In the genomic region with DNA sequence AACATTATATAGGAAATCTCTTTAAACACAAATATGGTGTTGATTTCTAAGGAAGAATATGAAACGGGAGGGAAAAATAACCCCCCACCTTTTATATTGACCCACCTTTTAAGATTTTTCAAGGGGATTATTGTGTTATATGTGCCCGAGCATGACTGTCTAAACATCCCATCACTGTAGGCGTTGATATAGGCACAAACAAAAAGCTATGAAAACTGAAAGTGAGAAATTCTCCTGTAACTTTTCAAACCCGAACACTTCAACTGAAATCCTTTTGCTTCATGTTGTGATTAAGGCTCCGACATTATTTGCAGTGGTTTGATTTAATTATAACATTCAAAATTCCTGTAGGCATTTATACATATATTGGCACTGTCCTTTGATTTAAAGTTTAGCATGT, we compare ENCODE assay signal across 20 cellular contexts.
DNase-seq lines count a peak whose midpoint lies in the region; ATAC-seq and TF ChIP-seq lines count a peak whose summit lies in the region.
"Had no signal": no experiment of that assay in that cellular context is flagged by ENCODE, and none has a peak within 500 bp of the region (broad histone marks: within the 10 kb centered on the region; RNA-seq: fewer than 3 reads in every experiment).

No MANE protein-coding gene starts in this region.

- TF ChIP-seq CTCF in MM.1S (IDR thresholded peaks at IDR 0.05; ENCODE audit: low read length) (no peak), choroid plexus epithelial cell (conservative IDR thresholded peaks at IDR 0.05; ENCODE audit: low read depth, low read length) (no peak)

- H3K4me3 ChIP-seq in MM.1S (ENCODE audit: low read length) (peak overlapping the region; percentile 46), choroid plexus epithelial cell (ENCODE audit: low read depth, low read length) (peak overlapping the region; percentile 31)

- H3K9ac ChIP-seq in MM.1S (ENCODE audit: low read length): peak overlapping the region; percentile 30; the same call in 1 of the 2 replicates

- no peaks in the 10 kb centered on the region for H4K20me1 ChIP-seq in MM.1S (ENCODE audit: insufficient read depth, low read length)

- in situ Hi-C loops in G401 (cut with HindIII; ENCODE audit: low sequenced_read_pairs): no loop called here

- H3K9me2 ChIP-seq in MM.1S (replicated peaks; ENCODE audit: insufficient read depth, low read length): no peaks in the 10 kb centered on the region

- intact Hi-C loops in Right ventricle myocardium superior (cut with DNase I): no loop called here

- no peaks in the 10 kb centered on the region for H3K9me3 ChIP-seq in MM.1S (replicated peaks; ENCODE audit: insufficient read depth, low read length)
- H3K9me3 ChIP-seq: BE2C had no signal

- H3K4me2 ChIP-seq in MM.1S (ENCODE audit: low read depth, low read length): peak overlapping the region; percentile 67

- DNase-seq in G401 (ENCODE audit: low spot score): peak; percentile 32
- DNase-seq in MM.1S: peak; percentile 51
- no peak for DNase-seq in choroid plexus epithelial cell (ENCODE audit: low read depth)
- no peak for DNase-seq in activated CD4-positive, alpha-beta T cell treated with anti-CD3 and anti-CD28 coated beads for 48 hours
- no peak for DNase-seq in iPS-NIHi7 (ENCODE audit: extremely low spot score)
- no peak for DNase-seq in Right ventricle myocardium superior
- no peak for DNase-seq in dedifferentiated amniotic fluid mesenchymal stem cell (ENCODE audit: extremely low spot score)
- DNase-seq: BE2C; CD4-positive, CD25-positive, alpha-beta regulatory T cell; CD8-positive, alpha-beta memory T cell; COR-L47; DMS 273 treated with DMSO at 0.1 percent for 48 hours; DMS53; DND-41; EL; GOT3; H7; HFFc6; IMR-90 had no signal

- H3K36me3 ChIP-seq in MM.1S (replicated peaks; ENCODE audit: insufficient read depth, low read length): no peaks in the 10 kb centered on the region
- H3K36me3 ChIP-seq: BE2C had no signal

- H3K4me1 ChIP-seq in MM.1S (ENCODE audit: low read length): peaks cover 15% of the 10 kb centered on the region; the same call in 1 of the 2 replicates
- H3K4me1 ChIP-seq: BE2C had no signal

- H3K27ac ChIP-seq in MM.1S (ENCODE audit: low read length): peak overlapping the region; percentile 6; the same call in 1 of the 2 replicates

- H3K27me3 ChIP-seq in MM.1S (replicated peaks; ENCODE audit: insufficient read depth, low read length): no peaks in the 10 kb centered on the region
- H3K27me3 ChIP-seq: BE2C had no signal

- H2AFZ ChIP-seq in MM.1S (ENCODE audit: low read length): peak overlapping the region; percentile 61; the same call in 1 of the 2 replicates

- no peaks in the 10 kb centered on the region for H3K79me2 ChIP-seq in MM.1S (ENCODE audit: low read length)

- no peak for ATAC-seq in Right ventricle myocardium superior (ENCODE audit: poor library complexity)
- ATAC-seq: HCT116 had no signal

- no peaks in the 10 kb centered on the region for H3F3A ChIP-seq in MM.1S (ENCODE audit: insufficient read depth, low read length)

Comparison
In these comparisons a context has a peak if more than half of its experiments do, and no peak if none do; other contexts are left out.
1. DNase-seq: peak in G401 (single experiment) and MM.1S (single experiment); none in choroid plexus epithelial cell (single experiment), activated CD4-positive, alpha-beta T cell treated with anti-CD3 and anti-CD28 coated beads for 48 hours (single experiment), iPS-NIHi7 (single experiment), Right ventricle myocardium superior (single experiment) and dedifferentiated amniotic fluid mesenchymal stem cell (single experiment).